In the genomic region with DNA sequence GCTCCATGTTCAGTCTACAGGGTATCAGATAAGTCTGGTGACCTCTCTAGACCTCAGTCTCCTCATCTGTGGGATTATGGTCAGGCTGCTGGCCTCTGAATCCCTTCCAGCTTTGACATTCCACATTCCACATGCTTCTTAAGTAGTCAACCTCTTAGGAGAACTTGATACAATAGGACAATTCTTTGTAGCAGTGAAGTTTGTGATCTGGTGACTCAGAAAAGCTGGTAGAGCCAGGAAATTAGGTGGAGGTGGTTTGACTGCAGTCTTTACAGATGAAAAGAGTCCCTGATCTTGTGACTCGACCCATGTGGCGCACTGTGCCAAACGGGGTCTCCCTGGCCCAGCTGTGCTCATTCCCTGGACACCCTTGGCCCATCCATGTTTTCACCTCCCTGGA, we compare ENCODE assay signal across 20 cellular contexts.
"Had no signal": no experiment of that assay in that cellular context is flagged by ENCODE, and none has a peak within 500 bp of the region (broad histone marks: within the 10 kb centered on the region; RNA-seq: fewer than 3 reads in every experiment).

No MANE protein-coding gene starts in this region.

- ATAC-seq: heart left ventricle; naive thymus-derived CD4-positive, alpha-beta T cell had no signal

- DNase-seq: cortex of kidney; effector memory CD4-positive, alpha-beta T cell; heart left ventricle; hippocampal formation; naive thymus-derived CD4-positive, alpha-beta T cell; posterior cingulate gyrus; sigmoid colon; stimulated activated CD4-positive, alpha-beta T cell treated with anti-CD3 and anti-CD28 coated beads, Interleukin-2, amount 100 ng/mL, for 24 hours; stimulated activated CD4-positive, alpha-beta T cell treated with anti-CD3 and anti-CD28 coated beads, Interleukin-4, amount 100 ng/mL, for 4 hours; stimulated activated naive CD4-positive, alpha-beta T cell; stomach; substantia nigra; transverse colon had no signal

- H3K36me3 ChIP-seq: heart left ventricle, right atrium auricular region, sigmoid colon, thoracic aorta, transverse colon had no signal

- FAIRE-seq: endometrium, frontal cortex had no signal

- H3K4me3 ChIP-seq: heart left ventricle, right atrium auricular region, sigmoid colon, skin epidermis, stomach, thoracic aorta, transverse colon had no signal

- H3K4me1 ChIP-seq: sigmoid colon had no signal

- H3K27me3 ChIP-seq: heart left ventricle, right atrium auricular region, sigmoid colon, stomach, transverse colon had no signal

- H3K9me3 ChIP-seq: right atrium auricular region, sigmoid colon, stomach, thoracic aorta, transverse colon had no signal

- H3K4me3 Mint-ChIP-seq: naive thymus-derived CD4-positive, alpha-beta T cell; neural crest cell had no signal

- H3K27ac Mint-ChIP-seq: naive thymus-derived CD4-positive, alpha-beta T cell had no signal

- H3K27ac ChIP-seq: epithelial cell of prostate, heart left ventricle, right atrium auricular region, sigmoid colon, skin epidermis, stomach, thoracic aorta, transverse colon had no signal
